Comparison of ENCODE assay signal across 22 cellular contexts in the genomic region with DNA sequence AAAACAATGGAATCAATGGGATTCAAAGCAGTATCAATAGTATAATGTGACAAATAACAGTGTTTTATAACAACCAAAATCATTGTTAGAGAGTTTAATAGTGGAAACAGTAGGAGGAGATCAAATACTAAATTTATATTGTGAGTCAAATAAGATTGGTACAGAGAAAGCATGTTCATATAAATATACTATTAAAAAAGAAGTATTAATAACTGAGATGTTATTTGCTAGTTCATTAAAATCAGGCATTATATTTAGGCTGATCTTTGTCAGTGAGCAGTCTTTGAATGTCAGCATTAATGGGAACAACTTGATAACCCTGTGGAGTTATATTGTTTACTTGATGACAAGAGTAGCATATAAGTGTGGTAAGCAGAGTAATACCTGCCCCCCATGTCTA. TPM values are rescaled to one million over a fixed set of nuclear protein-coding genes. Genes with fewer than 3 reads are reported as not detected.
"Had no signal": no experiment of that assay in that cellular context is flagged by ENCODE, and none has a peak within 500 bp of the region (broad histone marks: within the 10 kb centered on the region; RNA-seq: fewer than 3 reads in every experiment).

No MANE protein-coding gene starts in this region.

- ATAC-seq: left colon, left lobe of liver, left ventricle myocardium superior, lower lobe of right lung, mucosa of descending colon had no signal

- DNase-seq: dermis blood vessel endothelial cell; dorsolateral prefrontal cortex; effector CD4-positive, alpha-beta T cell; effector memory CD4-positive, alpha-beta T cell; foreskin keratinocyte; heart left ventricle; hypothalamus; immature natural killer cell; islet precursor cell; kidney; kidney glomerular epithelial cell; left colon; left ventricle myocardium superior; lower lobe of right lung; mucosa of descending colon had no signal

- H3K36me3 ChIP-seq: lower lobe of right lung had no signal

- H3K27me3 ChIP-seq: dorsolateral prefrontal cortex, esophagus muscularis mucosa, foreskin keratinocyte, heart left ventricle, hepatocyte had no signal

- H3K4me3 ChIP-seq: coronary artery, dorsolateral prefrontal cortex, esophagus muscularis mucosa, heart left ventricle, hepatocyte, lower lobe of right lung, mucosa of descending colon had no signal

- FAIRE-seq: colon, endothelial cell of umbilical vein, frontal cortex had no signal

- H3K4me1 ChIP-seq: foreskin keratinocyte, lower lobe of right lung had no signal

- H3K27ac ChIP-seq: coronary artery, dorsolateral prefrontal cortex, esophagus muscularis mucosa, foreskin keratinocyte, hepatocyte, lower lobe of right lung had no signal

- H3K9me3 ChIP-seq: esophagus muscularis mucosa, heart left ventricle, lower lobe of right lung, mucosa of descending colon had no signal

RNA-seq across cellular contexts. Expression of a gene that starts 30.6 kb away (rescaled TPM):
- polyA plus RNA-seq: immature natural killer cell had no signal
